12 cellular contexts compared by ENCODE assay signal in the genomic region with DNA sequence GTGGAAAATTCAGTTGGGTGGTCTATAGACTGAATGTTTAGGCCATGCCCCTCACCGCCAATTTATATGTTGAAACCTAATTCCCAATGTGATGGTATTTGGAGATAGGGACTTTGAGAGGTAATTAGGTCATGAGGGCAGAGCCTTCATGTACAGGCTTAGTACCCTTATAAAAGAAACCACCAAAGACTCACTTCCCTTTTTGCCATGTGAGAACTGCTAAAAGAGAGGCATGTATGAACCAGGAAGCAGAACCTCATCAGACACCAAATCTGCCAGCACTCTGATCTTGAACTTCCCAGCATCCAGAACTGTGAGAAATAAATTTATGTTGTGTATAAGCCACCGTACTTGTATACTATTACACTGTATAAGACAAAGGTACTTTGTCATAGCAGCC.
"Had no signal": no experiment of that assay in that cellular context is flagged by ENCODE, and none has a peak within 500 bp of the region (broad histone marks: within the 10 kb centered on the region; RNA-seq: fewer than 3 reads in every experiment).

No MANE protein-coding gene starts in this region.

- ATAC-seq: activated T-helper 17 cell treated with anti-CD3 and anti-CD28 coated beads, Interleukin-2, amount 50 U/mL, for 72 hours; foreskin keratinocyte; left colon; pancreas had no signal

- H3K4me3 Mint-ChIP-seq: activated B cell treated with CpG ODN at 0.5 μM for 24 hours; activated CD4-positive, alpha-beta T cell treated with anti-CD3 and anti-CD28 coated beads, Interleukin-2, amount 10 ng/mL, durations not matched to agents 7 days and 5 days; activated naive CD4-positive, alpha-beta T cell treated with anti-CD3 and anti-CD28 coated beads for 36 hours; activated T-helper 17 cell treated with anti-CD3 and anti-CD28 coated beads, Interleukin-2, amount 50 U/mL, for 72 hours; naive B cell; stimulated activated naive CD8-positive, alpha-beta T cell treated with anti-CD3 and anti-CD28 coated beads, Interleukin-15, Interleukin-2, amounts not matched to agents 100 ng/mL and 50 ng/mL, for 24 hours had no signal

- H3K27ac Mint-ChIP-seq: activated B cell treated with CpG ODN at 0.5 μM for 24 hours; activated CD4-positive, alpha-beta T cell treated with anti-CD3 and anti-CD28 coated beads, Interleukin-2, amount 10 ng/mL, durations not matched to agents 7 days and 5 days; activated naive CD4-positive, alpha-beta T cell treated with anti-CD3 and anti-CD28 coated beads for 36 hours; activated T-helper 17 cell treated with anti-CD3 and anti-CD28 coated beads, Interleukin-2, amount 50 U/mL, for 72 hours; naive B cell; stimulated activated naive CD8-positive, alpha-beta T cell treated with anti-CD3 and anti-CD28 coated beads, Interleukin-15, Interleukin-2, amounts not matched to agents 100 ng/mL and 50 ng/mL, for 24 hours had no signal

- H3K4me1 Mint-ChIP-seq: activated B cell treated with CpG ODN at 0.5 μM for 24 hours; activated T-helper 17 cell treated with anti-CD3 and anti-CD28 coated beads, Interleukin-2, amount 50 U/mL, for 72 hours; naive B cell had no signal

- H3K27me3 Mint-ChIP-seq: activated B cell treated with CpG ODN at 0.5 μM for 24 hours; activated CD4-positive, alpha-beta T cell treated with anti-CD3 and anti-CD28 coated beads, Interleukin-2, amount 10 ng/mL, durations not matched to agents 7 days and 5 days; activated T-helper 17 cell treated with anti-CD3 and anti-CD28 coated beads, Interleukin-2, amount 50 U/mL, for 72 hours had no signal

- DNase-seq: activated B cell treated with CpG ODN at 0.5 μM for 24 hours; activated CD4-positive, alpha-beta T cell treated with anti-CD3 and anti-CD28 coated beads, Interleukin-2, amount 10 ng/mL, durations not matched to agents 7 days and 5 days; activated CD8-positive, alpha-beta memory T cell treated with anti-CD3 and anti-CD28 coated beads for 24 hours; activated naive CD4-positive, alpha-beta T cell treated with anti-CD3 and anti-CD28 coated beads for 36 hours; foreskin keratinocyte; left colon; naive B cell; pancreas; stimulated activated CD4-positive, alpha-beta T cell treated with anti-CD3 and anti-CD28 coated beads, Interleukin-4, amount 100 ng/mL, for 1 hour; stimulated activated CD8-positive, alpha-beta memory T cell treated with anti-CD3 and anti-CD28 coated beads, Interleukin-4, amount 100 ng/mL, for 48 hours had no signal
